8 cellular contexts compared by ENCODE assay signal in genomic region chr2:148653437-148653836, GRCh38. TPM values are rescaled to one million over a fixed set of nuclear protein-coding genes. Genes with fewer than 3 reads are reported as not detected.
DNase-seq lines count a peak whose midpoint lies in the region; ATAC-seq and TF ChIP-seq lines count a peak whose summit lies in the region.

No MANE protein-coding gene starts in this region.

- H3K9me3 ChIP-seq in MG63: no peaks in the 10 kb centered on the region

- no peaks in the 10 kb centered on the region for H3K36me3 ChIP-seq in MG63

- no peaks in the 10 kb centered on the region for H3K27me3 ChIP-seq in MG63

- TF ChIP-seq POLR2A in GM18505 (IDR thresholded peaks at IDR 0.05; ENCODE audit: borderline replicate concordance, extremely low read depth, insufficient read depth, insufficient read length): no peak

- H3K4me3 ChIP-seq in MG63: no peak overlapping the region

- peak; percentile 76 for ATAC-seq in GM18505 (IDR thresholded peaks at IDR 0.05; ENCODE audit: unreplicated experiment)
- peak; percentile 91 for ATAC-seq in GM21367 (IDR thresholded peaks at IDR 0.05; ENCODE audit: unreplicated experiment)
- ATAC-seq in HG03342 (IDR thresholded peaks at IDR 0.05; ENCODE audit: unreplicated experiment): peak; percentile 93

- DNase-seq in germinal center (ENCODE audit: low spot score) (peak; percentile 17), DMS79 treated with DMSO at 0.1 percent for 48 hours (lab: John Stamatoyannopoulos, UW) (no peak), NCI-H146 (lab: John Stamatoyannopoulos, UW) (no peak), MG63 (no peak), GM19238 (ENCODE audit: insufficient read length, low spot score) (no peak)

RNA-seq across cellular contexts. Expression of gene EPC2, which starts 8.9 kb away (rescaled TPM):
- 12.6 and 18.9 TPM in 2 replicates for total RNA-seq in MG63 (2014; rRNA removed; shearing (Covaris generic); ENCODE audit: low replicate concordance)
